25 cellular contexts compared by ENCODE assay signal in the genomic region with DNA sequence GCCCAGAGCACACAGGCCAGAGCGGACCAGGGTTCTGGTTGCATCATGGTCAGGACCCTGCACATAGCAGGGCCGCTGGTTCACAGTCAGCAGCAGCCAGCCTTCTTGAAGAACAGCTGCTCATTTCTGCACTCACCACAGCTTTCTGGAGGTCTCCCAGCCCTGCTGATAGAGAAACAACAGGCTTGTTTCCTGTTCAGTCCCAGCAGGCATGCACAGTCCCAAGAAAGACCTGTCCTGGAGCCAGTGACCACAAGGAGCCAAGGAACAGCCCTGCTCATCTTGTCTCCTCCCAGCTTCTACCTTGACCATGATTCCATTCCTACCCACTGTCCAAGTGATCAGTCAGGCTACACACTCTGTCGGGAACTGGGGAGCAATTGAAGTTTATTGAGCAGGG.
A peak's percentile ranks its signal among the peaks of the same experiment; 100 is the strongest.
DNase-seq lines count a peak whose midpoint lies in the region; ATAC-seq and TF ChIP-seq lines count a peak whose summit lies in the region.
"Had no signal": no experiment of that assay in that cellular context is flagged by ENCODE, and none has a peak within 500 bp of the region (broad histone marks: within the 10 kb centered on the region; RNA-seq: fewer than 3 reads in every experiment).

No MANE protein-coding gene starts in this region.

- H3K27me3 ChIP-seq in mammary epithelial cell (ENCODE audit: insufficient read depth, low read length) = no peaks in the 10 kb centered on the region
- H3K27me3 ChIP-seq: body of pancreas had no signal

- H3K4me1 ChIP-seq in mammary epithelial cell (ENCODE audit: insufficient read depth, low read length) = no peaks in the 10 kb centered on the region
- H3K4me1 ChIP-seq: BLaER1, body of pancreas, Caco-2, heart right ventricle had no signal

- intact Hi-C loops in MCF 10A (cut with micrococcal nuclease) (no loop called here), mammary epithelial cell (cut with micrococcal nuclease) (no loop called here)

- H3K4me3 ChIP-seq in mammary epithelial cell (replicated peaks in 1 of 3; ENCODE audit: insufficient read depth in 1 of 3, low read depth in 2 of 3, low read length in 3 of 3) = no peak overlapping the region
- H3K4me3 ChIP-seq in fibroblast of pulmonary artery (replicated peaks; ENCODE audit: low read depth, low read length) = no peak overlapping the region
- H3K4me3 ChIP-seq: BLaER1, body of pancreas, heart right ventricle, SK-N-MC had no signal

- no peak overlapping the region for H3K4me2 ChIP-seq in mammary epithelial cell (ENCODE audit: insufficient read depth, low read depth, low read length)
- H3K4me2 ChIP-seq: BLaER1 had no signal

- no peak overlapping the region for H3K27ac Mint-ChIP-seq in MCF 10A (ENCODE audit: low read depth, unreplicated experiment)
- H3K27ac Mint-ChIP-seq: activated naive CD4-positive, alpha-beta T cell treated with anti-CD3 and anti-CD28 coated beads, Interleukin-2, amount 10 ng/mL, durations not matched to agents 7 days and 5 days; endodermal cell; type B pancreatic cell had no signal

- no peaks in the 10 kb centered on the region for H3K27me3 Mint-ChIP-seq in MCF 10A (ENCODE audit: insufficient read depth, unreplicated experiment)

- no peak overlapping the region for H3K27ac ChIP-seq in mammary epithelial cell (ENCODE audit: insufficient read depth, low read depth, low read length)
- H3K27ac ChIP-seq: BLaER1, body of pancreas, heart right ventricle, SK-N-MC had no signal

- no peak overlapping the region for H2AFZ ChIP-seq in mammary epithelial cell (ENCODE audit: low read depth, low read length)

- dilution Hi-C loops in mammary epithelial cell (cut with HindIII; ENCODE audit: low sequenced_read_pairs) = no loop called here

- peaks cover 8% of the 10 kb centered on the region for H3K9me3 ChIP-seq in mammary epithelial cell (replicated peaks; ENCODE audit: insufficient read depth, low read length)

- no peaks in the 10 kb centered on the region for H3K79me2 ChIP-seq in mammary epithelial cell (ENCODE audit: insufficient read depth, low read length)

- TF ChIP-seq CTCF in MCF 10A (IDR thresholded peaks at IDR 0.05; ENCODE audit: unreplicated experiment) (no peak), mammary epithelial cell (conservative IDR thresholded peaks at IDR 0.05 in 1 of 2, IDR thresholded peaks at IDR 0.05 in 1 of 2; ENCODE audit: extremely low read depth in 1 of 2, insufficient read depth in 1 of 2, low read depth in 1 of 2, low read length in 2 of 2) (no peak), fibroblast of pulmonary artery (IDR thresholded peaks at IDR 0.05; ENCODE audit: low read length, missing control alignments) (no peak)

- no peak overlapping the region for H3K4me3 Mint-ChIP-seq in MCF 10A (ENCODE audit: unreplicated experiment)
- H3K4me3 Mint-ChIP-seq: activated naive CD4-positive, alpha-beta T cell treated with anti-CD3 and anti-CD28 coated beads, Interleukin-2, amount 10 ng/mL, durations not matched to agents 7 days and 5 days; activated T-cell treated with anti-CD3 and anti-CD28 coated beads, Interleukin-2, amount 50 U/mL, for 4 hours; endodermal cell had no signal

- peaks cover 10% of the 10 kb centered on the region for H3K9me3 Mint-ChIP-seq in MCF 10A (ENCODE audit: unreplicated experiment)

- POLR2A ChIA-PET in MCF 10A (lab: Yijun Ruan, JAX) = no interaction called here

- DNase-seq in MCF 10A (ENCODE audit: unreplicated experiment) (peak; percentile 22), mammary epithelial cell (no peak), amniotic epithelial cell (ENCODE audit: low read depth) (peak; percentile 40), fibroblast of pulmonary artery (ENCODE audit: low read depth) (peak; percentile 65), amygdala (lab: John Stamatoyannopoulos, UW) (no peak), NCI-H187 treated with DMSO at 0.1 percent for 48 hours (lab: John Stamatoyannopoulos, UW) (no peak)
- DNase-seq: 8988T; activated CD4-positive, CD25-positive, alpha-beta regulatory T cell treated with anti-CD3 and anti-CD28 coated beads, Interleukin-2, amount 50 U/mL, for 72 hours; activated naive CD4-positive, alpha-beta T cell treated with anti-CD3 and anti-CD28 coated beads, Interleukin-2, amount 10 ng/mL, durations not matched to agents 7 days and 5 days; activated T-cell treated with anti-CD3 and anti-CD28 coated beads, Interleukin-2, amount 50 U/mL, for 4 hours; body of pancreas; Caco-2; endodermal cell; heart right ventricle; Karpas-422; NCI-H1105; NCI-H510A; NK-92 treated with Interleukin-12 subunit alpha and Interleukin-12 subunit beta, amount 100 ng/mL, for 24 hours; stimulated activated CD4-positive, alpha-beta T cell treated with anti-CD3 and anti-CD28 coated beads, Interleukin-4, amount 100 ng/mL, for 4 hours had no signal

- no peaks in the 10 kb centered on the region for H4K20me1 ChIP-seq in mammary epithelial cell (ENCODE audit: insufficient read depth, low read length)
- H4K20me1 ChIP-seq: BLaER1 had no signal

- peaks cover 39% of the 10 kb centered on the region for H3K4me1 Mint-ChIP-seq in MCF 10A (ENCODE audit: insufficient read depth, unreplicated experiment)
- H3K4me1 Mint-ChIP-seq: activated naive CD4-positive, alpha-beta T cell treated with anti-CD3 and anti-CD28 coated beads, Interleukin-2, amount 10 ng/mL, durations not matched to agents 7 days and 5 days had no signal

- no TSS peak for BruUV-seq in MCF 10A (replicated peaks; lab: Mats Ljungman, UMichigan)
- no TSS peak for BruUV-seq in mammary epithelial cell (replicated peaks; lab: Mats Ljungman, UMichigan)

- ATAC-seq in GM21576 (IDR thresholded peaks at IDR 0.05; ENCODE audit: unreplicated experiment) (no peak), GM21526 (IDR thresholded peaks at IDR 0.05; ENCODE audit: low FRiP score, unreplicated experiment) (no peak)
- ATAC-seq: activated T-cell treated with anti-CD3 and anti-CD28 coated beads, Interleukin-2, amount 50 U/mL, for 4 hours; body of pancreas; Panc1 had no signal

- no peak overlapping the region for H3K9ac ChIP-seq in mammary epithelial cell (ENCODE audit: insufficient read depth, low read length)
- H3K9ac ChIP-seq: BLaER1 had no signal

- H3K36me3 Mint-ChIP-seq in MCF 10A (ENCODE audit: insufficient read depth, unreplicated experiment) = no peaks in the 10 kb centered on the region
- H3K36me3 Mint-ChIP-seq: activated naive CD4-positive, alpha-beta T cell treated with anti-CD3 and anti-CD28 coated beads, Interleukin-2, amount 10 ng/mL, durations not matched to agents 7 days and 5 days; type B pancreatic cell had no signal

- in situ Hi-C loops in mammary epithelial cell (cut with MboI; ENCODE audit: low sequenced_read_pairs in 2 of 2) = no loop called here

- 43% methylated on average over 3 of the region's 3 CpGs for WGBS in mammary epithelial cell (ENCODE audit: low coverage, missing lambda C conversion rate)

- CTCF ChIA-PET in MCF 10A (lab: Yijun Ruan, JAX) = interaction anchor here (0.5 kb wide), 1 partner anchor 28 kb away, joined by 4 read pairs; no protein-coding TSS in a partner anchor
- CTCF ChIA-PET in mammary epithelial cell (lab: Charles Lee; ENCODE audit: low non-redundant PET) = no interaction called here

- H3K36me3 ChIP-seq in mammary epithelial cell (ENCODE audit: insufficient read depth, low read length) = no peaks in the 10 kb centered on the region
- H3K36me3 ChIP-seq: BLaER1, heart right ventricle had no signal

Comparison
In these comparisons a context has a peak if more than half of its experiments do, and no peak if none do; other contexts are left out.
1. DNase-seq: peak in MCF 10A (single experiment), amniotic epithelial cell (single experiment) and fibroblast of pulmonary artery (single experiment); none in mammary epithelial cell (single experiment), amygdala (0 of 56) and NCI-H187 treated with DMSO at 0.1 percent for 48 hours (single experiment).